In the genomic region with DNA sequence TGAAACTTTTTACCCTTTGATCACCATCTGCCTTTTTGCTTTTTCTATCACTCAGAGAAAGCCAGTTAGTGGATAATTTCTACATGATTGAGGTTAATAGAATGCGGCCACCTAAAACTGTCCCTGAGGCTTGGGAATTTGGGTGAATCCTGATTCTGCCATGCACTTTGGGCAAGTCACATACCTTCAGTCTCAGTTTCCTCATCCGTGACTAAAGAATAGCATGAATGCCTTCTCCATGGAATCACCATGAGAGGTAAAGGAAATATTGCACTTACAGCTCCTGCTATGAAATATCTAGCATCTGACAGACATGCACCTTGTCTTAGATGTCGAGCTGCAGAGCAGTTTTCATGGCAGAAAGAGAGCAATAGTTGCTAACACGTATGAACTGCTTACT, we compare ENCODE assay signal across 15 cellular contexts.
A peak's percentile ranks its signal among the peaks of the same experiment; 100 is the strongest.
DNase-seq lines count a peak whose midpoint lies in the region; ATAC-seq and TF ChIP-seq lines count a peak whose summit lies in the region.
"Had no signal": no experiment of that assay in that cellular context is flagged by ENCODE, and none has a peak within 500 bp of the region (broad histone marks: within the 10 kb centered on the region; RNA-seq: fewer than 3 reads in every experiment).

No MANE protein-coding gene starts in this region.

- intact Hi-C loops in natural killer cell (cut with micrococcal nuclease): no loop called here
- intact Hi-C loops in esophagus squamous epithelium (cut with DNase I): no loop called here

- H3K27me3 Mint-ChIP-seq in brain (peaks cover 4% of the 10 kb centered on the region), natural killer cell (ENCODE audit: low read depth in 2 of 2) (no peaks in the 10 kb centered on the region)

- H3K9me3 ChIP-seq in mesenchymal stem cell (ENCODE audit: control insufficient read depth, low read length) (no peaks in the 10 kb centered on the region), esophagus squamous epithelium (no peaks in the 10 kb centered on the region)
- H3K9me3 ChIP-seq: HAP-1 had no signal

- H3K9me3 Mint-ChIP-seq in brain (no peaks in the 10 kb centered on the region), natural killer cell (no peaks in the 10 kb centered on the region)
- no peaks in the 10 kb centered on the region for H3K9me3 Mint-ChIP-seq in stimulated activated effector memory CD8-positive, alpha-beta T cell treated with anti-CD3 and anti-CD28 coated beads, Interleukin-12 subunit alpha, Interleukin-12 subunit beta, amount 100 ng/mL, for 72 hours
- H3K9me3 Mint-ChIP-seq: CD14-positive monocyte had no signal

- no peak overlapping the region for H2AFZ ChIP-seq in mesenchymal stem cell (ENCODE audit: low read depth, low read length)

- peaks cover 12% of the 10 kb centered on the region for H3K79me1 ChIP-seq in mesenchymal stem cell (replicated peaks; ENCODE audit: low read length, poor library complexity, severe bottlenecking)

- H3K18ac ChIP-seq in mesenchymal stem cell (ENCODE audit: low read depth in 1 of 2, low read length in 2 of 2): no peak overlapping the region

- H3K4me1 Mint-ChIP-seq in brain: peaks cover 58% of the 10 kb centered on the region
- peaks cover 62% of the 10 kb centered on the region for H3K4me1 Mint-ChIP-seq in stimulated activated effector memory CD8-positive, alpha-beta T cell treated with anti-CD3 and anti-CD28 coated beads, Interleukin-12 subunit alpha, Interleukin-12 subunit beta, amount 100 ng/mL, for 72 hours
- peaks cover 36 to 38% of the 10 kb centered on the region in 2 donors for H3K4me1 Mint-ChIP-seq in natural killer cell

- ATAC-seq in stimulated activated effector memory CD8-positive, alpha-beta T cell treated with anti-CD3 and anti-CD28 coated beads, Interleukin-12 subunit alpha, Interleukin-12 subunit beta, amount 100 ng/mL, for 72 hours: no peak
- no peak for ATAC-seq in GM19023 (IDR thresholded peaks at IDR 0.05; ENCODE audit: unreplicated experiment)
- no peak for ATAC-seq in natural killer cell
- ATAC-seq: K562 had no signal

- 95% methylated on average over 4 of the region's 4 CpGs for WGBS in mesenchymal stem cell
- 84 to 89% methylated on average over 4 of the region's 4 CpGs for WGBS in esophagus squamous epithelium, 2 donors

- no peaks in the 10 kb centered on the region for H3K27me3 ChIP-seq in mesenchymal stem cell (ENCODE audit: control insufficient read depth in 1 of 2, insufficient read depth in 1 of 2, low read length in 2 of 2)
- H3K27me3 ChIP-seq in esophagus squamous epithelium: no peaks in the 10 kb centered on the region

- H3K23ac ChIP-seq in mesenchymal stem cell (ENCODE audit: low read length in 2 of 2): no peak overlapping the region

- H3K36me3 Mint-ChIP-seq in brain (no peaks in the 10 kb centered on the region), natural killer cell (no peaks in the 10 kb centered on the region)
- no peaks in the 10 kb centered on the region for H3K36me3 Mint-ChIP-seq in stimulated activated effector memory CD8-positive, alpha-beta T cell treated with anti-CD3 and anti-CD28 coated beads, Interleukin-12 subunit alpha, Interleukin-12 subunit beta, amount 100 ng/mL, for 72 hours

- H3K9ac ChIP-seq in mesenchymal stem cell (ENCODE audit: low read length): no peak overlapping the region

- TF ChIP-seq CTCF in brain (conservative IDR thresholded peaks at IDR 0.05) (no peak), natural killer cell (IDR thresholded peaks at IDR 0.05) (no peak), esophagus squamous epithelium (IDR thresholded peaks at IDR 0.05) (no peak)

- no peak overlapping the region for H4K91ac ChIP-seq in mesenchymal stem cell (ENCODE audit: low read length)

- H2BK12ac ChIP-seq in mesenchymal stem cell (ENCODE audit: low read length in 2 of 2): no peak overlapping the region

- peak overlapping the region in 3 of 5 experiments; percentile 55 to 77 (median 68) for H3K27ac Mint-ChIP-seq in brain
- H3K27ac Mint-ChIP-seq in stimulated activated effector memory CD8-positive, alpha-beta T cell treated with anti-CD3 and anti-CD28 coated beads, Interleukin-12 subunit alpha, Interleukin-12 subunit beta, amount 100 ng/mL, for 72 hours: peak overlapping the region; percentile 45
- peak overlapping the region in 1 of 2 donors; percentile 92 for H3K27ac Mint-ChIP-seq in natural killer cell

- no peak overlapping the region for H3K14ac ChIP-seq in mesenchymal stem cell (ENCODE audit: low read length in 2 of 2)

- H3K36me3 ChIP-seq in mesenchymal stem cell (ENCODE audit: control insufficient read depth in 1 of 2, insufficient read depth in 2 of 2, low read depth in 1 of 2, low read length in 2 of 2) (no peaks in the 10 kb centered on the region), esophagus squamous epithelium (no peaks in the 10 kb centered on the region)
- H3K36me3 ChIP-seq: HAP-1 had no signal

- peak; percentile 28 for DNase-seq in ELR (ENCODE audit: low read depth)
- DNase-seq in mesenchymal stem cell: no peak
- no peak for DNase-seq in stimulated activated effector memory CD8-positive, alpha-beta T cell treated with anti-CD3 and anti-CD28 coated beads, Interleukin-12 subunit alpha, Interleukin-12 subunit beta, amount 100 ng/mL, for 72 hours (ENCODE audit: low spot score in 2 of 2)
- no peak for DNase-seq in natural killer cell
- DNase-seq in esophagus squamous epithelium (lab: John Stamatoyannopoulos, UW): no peak
- DNase-seq: AML-193, NCI-H187, NCI-H69 had no signal

- H2BK5ac ChIP-seq in mesenchymal stem cell (ENCODE audit: low read depth, low read length, poor library complexity, severe bottlenecking): no peak overlapping the region

- no peak overlapping the region for H2BK15ac ChIP-seq in mesenchymal stem cell (ENCODE audit: low read depth, poor library complexity, severe bottlenecking)

- H3K4me1 ChIP-seq in mesenchymal stem cell (ENCODE audit: control insufficient read depth, insufficient read depth, low read depth, low read length) (peaks cover 13% of the 10 kb centered on the region), esophagus squamous epithelium (peaks cover 8 to 35% (median 14%) of the 10 kb centered on the region in 3 donors)
- H3K4me1 ChIP-seq: HAP-1 had no signal

- no peak overlapping the region for H3K4ac ChIP-seq in mesenchymal stem cell (ENCODE audit: low read depth in 1 of 2, low read length in 2 of 2)

- TF ChIP-seq POLR2A in esophagus squamous epithelium (IDR thresholded peaks at IDR 0.05): no peak

- H3K4me2 ChIP-seq in mesenchymal stem cell (ENCODE audit: low read length, poor library complexity, severe bottlenecking): no peak overlapping the region

- H4K8ac ChIP-seq in mesenchymal stem cell (ENCODE audit: low read length): no peak overlapping the region

- H3K27ac ChIP-seq in mesenchymal stem cell (ENCODE audit: low read length, poor library complexity, severe bottlenecking): peak overlapping the region; percentile 15
- H3K27ac ChIP-seq in esophagus squamous epithelium: no peak overlapping the region
- H3K27ac ChIP-seq: HL-60, RWPE1 had no signal

- no peak overlapping the region for H2BK120ac ChIP-seq in mesenchymal stem cell (ENCODE audit: low read depth, low read length)

- H3K4me3 ChIP-seq in mesenchymal stem cell (ENCODE audit: insufficient read depth in 1 of 2, low read depth in 1 of 2, low read length in 2 of 2): no peak overlapping the region
- H3K4me3 ChIP-seq in esophagus squamous epithelium: no peak overlapping the region
- H3K4me3 ChIP-seq: HAP-1, K562 had no signal

- H2AK5ac ChIP-seq in mesenchymal stem cell (ENCODE audit: low read length, severe bottlenecking): no peak overlapping the region

- no peak overlapping the region for H3K4me3 Mint-ChIP-seq in brain
- H3K4me3 Mint-ChIP-seq in stimulated activated effector memory CD8-positive, alpha-beta T cell treated with anti-CD3 and anti-CD28 coated beads, Interleukin-12 subunit alpha, Interleukin-12 subunit beta, amount 100 ng/mL, for 72 hours: no peak overlapping the region
- no peak overlapping the region for H3K4me3 Mint-ChIP-seq in natural killer cell
- H3K4me3 Mint-ChIP-seq: CD14-positive monocyte had no signal
